Comparison of ENCODE assay signal across 8 cellular contexts in genomic region chr2:85804583-85804982, GRCh38. TPM values are rescaled to one million over a fixed set of nuclear protein-coding genes. Genes with fewer than 3 reads are reported as not detected.
DNase-seq lines count a peak whose midpoint lies in the region; ATAC-seq and TF ChIP-seq lines count a peak whose summit lies in the region.

No MANE protein-coding gene starts in this region.

- DNase-seq in activated CD4-positive, alpha-beta T cell treated with anti-CD3 and anti-CD28 coated beads for 48 hours = peak; percentile 41
- no peak for DNase-seq in activated CD4-positive, alpha-beta T cell treated with anti-CD3 and anti-CD28 coated beads for 1 hour
- DNase-seq in NCI-H69 (lab: John Stamatoyannopoulos, UW) = peak; percentile 56
- DNase-seq in mammary epithelial cell = no peak
- DNase-seq in naive thymus-derived CD8-positive, alpha-beta T cell = peak in 5 of 10 donors; percentile 9 to 47 (median 34)
- DNase-seq in ecto neural progenitor cell (ENCODE audit: low spot score) = no peak

- POLR2A ChIA-PET in naive thymus-derived CD8-positive, alpha-beta T cell (lab: Charles Lee) = no interaction called here

- no peaks in the 10 kb centered on the region for H3K79me2 ChIP-seq in mammary epithelial cell (ENCODE audit: insufficient read depth, low read length)

- no peak overlapping the region for H3K9ac ChIP-seq in mammary epithelial cell (ENCODE audit: insufficient read depth, low read length)

- H3K27me3 ChIP-seq in mammary epithelial cell (ENCODE audit: insufficient read depth, low read length) = no peaks in the 10 kb centered on the region

- in situ Hi-C loops in mammary epithelial cell (cut with MboI; ENCODE audit: low sequenced_read_pairs in 2 of 2) = no loop called here

- peak; percentile 75 to 79 for ATAC-seq in naive thymus-derived CD8-positive, alpha-beta T cell
- ATAC-seq in GM21723 (IDR thresholded peaks at IDR 0.05; ENCODE audit: unreplicated experiment) (no peak), HG02970 (IDR thresholded peaks at IDR 0.05; ENCODE audit: low FRiP score, unreplicated experiment) (no peak)

- peak; percentile 58 to 66 for TF ChIP-seq CTCF in mammary epithelial cell (conservative IDR thresholded peaks at IDR 0.05 in 1 of 2, IDR thresholded peaks at IDR 0.05 in 1 of 2; ENCODE audit: extremely low read depth in 1 of 2, insufficient read depth in 1 of 2, low read depth in 1 of 2, low read length in 2 of 2)

- dilution Hi-C loops in mammary epithelial cell (cut with HindIII; ENCODE audit: low sequenced_read_pairs) = loop anchor here (5.0 kb wide), 3 partner anchors 62 to 97 kb away; no protein-coding TSS in a partner anchor

- no TSS peak for BruUV-seq in mammary epithelial cell (replicated peaks; lab: Mats Ljungman, UMichigan)

- H3K9me3 Mint-ChIP-seq in naive thymus-derived CD8-positive, alpha-beta T cell = peaks cover 0 to 8% (median 0%) of the 10 kb centered on the region in 9 donors

- H3K4me3 ChIP-seq in mammary epithelial cell (replicated peaks in 1 of 3; ENCODE audit: insufficient read depth in 1 of 3, low read depth in 2 of 3, low read length in 3 of 3) = no peak overlapping the region

- H3K9me3 ChIP-seq in mammary epithelial cell (replicated peaks; ENCODE audit: insufficient read depth, low read length) = no peaks in the 10 kb centered on the region

- H3K36me3 Mint-ChIP-seq in naive thymus-derived CD8-positive, alpha-beta T cell = peaks cover 0 to 5% (median 1%) of the 10 kb centered on the region in 3 donors

- H3K4me1 Mint-ChIP-seq in naive thymus-derived CD8-positive, alpha-beta T cell = peaks cover 10 to 19% (median 15%) of the 10 kb centered on the region in 4 donors

- H3K27ac Mint-ChIP-seq in naive thymus-derived CD8-positive, alpha-beta T cell = peak overlapping the region in 3 of 10 donors; percentile 41 to 66 (median 63)

- intact Hi-C loops in mammary epithelial cell (cut with micrococcal nuclease) = no loop called here

- peaks cover 2% of the 10 kb centered on the region for H3K4me1 ChIP-seq in mammary epithelial cell (ENCODE audit: insufficient read depth, low read length)

- CTCF ChIA-PET in mammary epithelial cell (lab: Charles Lee; ENCODE audit: low non-redundant PET) = no interaction called here

- H3K4me3 Mint-ChIP-seq in naive thymus-derived CD8-positive, alpha-beta T cell = peak overlapping the region in 4 of 10 donors; percentile 0 to 63 (median 36)

- H3K27me3 Mint-ChIP-seq in naive thymus-derived CD8-positive, alpha-beta T cell = peaks cover 0 to 2% (median 2%) of the 10 kb centered on the region in 5 donors

- no peaks in the 10 kb centered on the region for H3K36me3 ChIP-seq in mammary epithelial cell (ENCODE audit: insufficient read depth, low read length)

- no peak overlapping the region for H3K27ac ChIP-seq in mammary epithelial cell (ENCODE audit: insufficient read depth, low read depth, low read length)

- no peak overlapping the region for H2AFZ ChIP-seq in mammary epithelial cell (ENCODE audit: low read depth, low read length)

- 0% methylated on average over 1 of the region's 1 CpG for WGBS in mammary epithelial cell (ENCODE audit: low coverage, missing lambda C conversion rate)

- H3K4me2 ChIP-seq in mammary epithelial cell (ENCODE audit: insufficient read depth, low read depth, low read length) = no peak overlapping the region

- H4K20me1 ChIP-seq in mammary epithelial cell (ENCODE audit: insufficient read depth, low read length) = no peaks in the 10 kb centered on the region

RNA-seq across cellular contexts. Expression of gene ATOH8, which starts 50.8 kb away (rescaled TPM):
- total RNA-seq in mammary epithelial cell = not detected
- polyA plus RNA-seq in mammary epithelial cell = not detected
- polyA minus RNA-seq in mammary epithelial cell = not detected
- not detected for total RNA-seq in naive thymus-derived CD8-positive, alpha-beta T cell
- polyA plus RNA-seq in naive thymus-derived CD8-positive, alpha-beta T cell = not detected

Comparison
In these comparisons a context has a peak if more than half of its experiments do, and no peak if none do; other contexts are left out.
1. DNase-seq: peak in activated CD4-positive, alpha-beta T cell treated with anti-CD3 and anti-CD28 coated beads for 48 hours (single experiment) and NCI-H69 (single experiment); none in activated CD4-positive, alpha-beta T cell treated with anti-CD3 and anti-CD28 coated beads for 1 hour (single experiment), mammary epithelial cell (single experiment) and ecto neural progenitor cell (single experiment).
2. ATAC-seq: peak in naive thymus-derived CD8-positive, alpha-beta T cell (2 of 2); none in GM21723 (single experiment) and HG02970 (single experiment).